ENCODE assay signal across 18 cellular contexts in the genomic region with DNA sequence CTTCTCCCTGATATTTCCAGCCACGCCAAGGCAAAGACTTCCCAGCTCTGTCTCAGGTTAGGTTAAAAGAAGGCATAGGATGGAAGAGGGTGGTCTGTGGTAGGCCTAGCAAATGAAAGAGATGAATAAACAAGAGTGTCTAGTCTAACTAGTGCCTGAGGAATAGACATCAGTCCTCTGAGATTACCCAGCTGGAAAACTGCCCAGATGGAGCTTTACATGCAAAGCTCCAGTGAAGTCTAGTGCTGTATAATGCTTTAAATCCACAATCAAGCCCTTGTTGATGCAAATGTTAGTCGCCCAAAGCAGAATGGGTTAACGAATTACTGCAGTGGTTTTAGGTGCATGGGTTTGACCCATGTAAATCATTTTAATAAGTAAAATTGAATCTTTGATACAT. TPM values are rescaled to one million over a fixed set of nuclear protein-coding genes. Genes with fewer than 3 reads are reported as not detected.
A peak's percentile ranks its signal among the peaks of the same experiment; 100 is the strongest.
DNase-seq lines count a peak whose midpoint lies in the region; ATAC-seq and TF ChIP-seq lines count a peak whose summit lies in the region.
"Had no signal": no experiment of that assay in that cellular context is flagged by ENCODE, and none has a peak within 500 bp of the region (broad histone marks: within the 10 kb centered on the region; RNA-seq: fewer than 3 reads in every experiment).

No MANE protein-coding gene starts in this region.

- no peak overlapping the region for H2BK5ac ChIP-seq in mesenchymal stem cell (ENCODE audit: low read depth, low read length, poor library complexity, severe bottlenecking)

- H3K4me1 Mint-ChIP-seq in neural progenitor cell: no peaks in the 10 kb centered on the region
- H3K4me1 Mint-ChIP-seq: stimulated activated effector memory CD8-positive, alpha-beta T cell treated with anti-CD3 and anti-CD28 coated beads, Interleukin-12 subunit alpha, Interleukin-12 subunit beta, amount 100 ng/mL, for 72 hours had no signal

- H3K4ac ChIP-seq in mesenchymal stem cell (ENCODE audit: low read depth in 1 of 2, low read length in 2 of 2): no peak overlapping the region

- H2BK15ac ChIP-seq in mesenchymal stem cell (ENCODE audit: low read depth, poor library complexity, severe bottlenecking): no peak overlapping the region

- H3K79me1 ChIP-seq in mesenchymal stem cell (replicated peaks; ENCODE audit: low read length, poor library complexity, severe bottlenecking): no peaks in the 10 kb centered on the region

- H3K14ac ChIP-seq in mesenchymal stem cell (ENCODE audit: low read length in 2 of 2): no peak overlapping the region

- H3K27me3 ChIP-seq in mesenchymal stem cell (ENCODE audit: control insufficient read depth in 1 of 2, insufficient read depth in 1 of 2, low read length in 2 of 2): no peaks in the 10 kb centered on the region
- H3K27me3 ChIP-seq in neural progenitor cell: no peaks in the 10 kb centered on the region
- H3K27me3 ChIP-seq: colonic mucosa, testis had no signal

- H3K4me2 ChIP-seq in mesenchymal stem cell (ENCODE audit: low read length, poor library complexity, severe bottlenecking): no peak overlapping the region
- H3K4me2 ChIP-seq in neural progenitor cell: no peak overlapping the region

- H2AK5ac ChIP-seq in mesenchymal stem cell (ENCODE audit: low read length, severe bottlenecking): no peak overlapping the region

- H3K9me3 ChIP-seq in mesenchymal stem cell (ENCODE audit: control insufficient read depth, low read length) (no peaks in the 10 kb centered on the region), neural progenitor cell (ENCODE audit: low read depth) (no peaks in the 10 kb centered on the region)
- H3K9me3 ChIP-seq: colonic mucosa, testis had no signal

- H2AFZ ChIP-seq in mesenchymal stem cell (ENCODE audit: low read depth, low read length) (no peak overlapping the region), neural progenitor cell (replicated peaks) (no peak overlapping the region)

- 96% methylated on average over 3 of the region's 3 CpGs for WGBS in mesenchymal stem cell

- no peak overlapping the region for H4K91ac ChIP-seq in mesenchymal stem cell (ENCODE audit: low read length)

- H3K27me3 Mint-ChIP-seq in neural progenitor cell (ENCODE audit: insufficient read depth, low read depth): peaks cover 3% of the 10 kb centered on the region

- no peak overlapping the region for H3K4me3 Mint-ChIP-seq in neural progenitor cell
- H3K4me3 Mint-ChIP-seq: stimulated activated effector memory CD8-positive, alpha-beta T cell treated with anti-CD3 and anti-CD28 coated beads, Interleukin-12 subunit alpha, Interleukin-12 subunit beta, amount 100 ng/mL, for 72 hours had no signal

- no peak overlapping the region for H3K18ac ChIP-seq in mesenchymal stem cell (ENCODE audit: low read depth in 1 of 2, low read length in 2 of 2)

- H3K27ac ChIP-seq in mesenchymal stem cell (ENCODE audit: low read length, poor library complexity, severe bottlenecking) (no peak overlapping the region), neural progenitor cell (no peak overlapping the region)
- H3K27ac ChIP-seq: colonic mucosa, testis had no signal

- in situ Hi-C loops in KBM-7 (cut with MboI; ENCODE audit: low pct_unique_long_range_greater_than_20kb, low sequenced_read_pairs): no loop called here

- H2BK120ac ChIP-seq in mesenchymal stem cell (ENCODE audit: low read depth, low read length): no peak overlapping the region

- TF ChIP-seq CTCF in choroid plexus epithelial cell (conservative IDR thresholded peaks at IDR 0.05; ENCODE audit: low read depth, low read length): no peak
- no peak for TF ChIP-seq CTCF in neural progenitor cell (IDR thresholded peaks at IDR 0.05)

- no peak overlapping the region for H4K8ac ChIP-seq in mesenchymal stem cell (ENCODE audit: low read length)

- H4K20me1 ChIP-seq in neural progenitor cell (ENCODE audit: low read depth): no peaks in the 10 kb centered on the region

- no peaks in the 10 kb centered on the region for H3F3A ChIP-seq in neural progenitor cell (ENCODE audit: low read depth)

- H2BK12ac ChIP-seq in mesenchymal stem cell (ENCODE audit: low read length in 2 of 2): no peak overlapping the region

- H3K4me3 ChIP-seq in choroid plexus epithelial cell (ENCODE audit: low read depth, low read length): no peak overlapping the region
- no peak overlapping the region for H3K4me3 ChIP-seq in mesenchymal stem cell (ENCODE audit: insufficient read depth in 1 of 2, low read depth in 1 of 2, low read length in 2 of 2)
- H3K4me3 ChIP-seq in neural progenitor cell: no peak overlapping the region
- H3K4me3 ChIP-seq: colonic mucosa, testis had no signal

- no peak for ATAC-seq in GM19397 (IDR thresholded peaks at IDR 0.05; ENCODE audit: unreplicated experiment)
- ATAC-seq: PC-3; stimulated activated effector memory CD8-positive, alpha-beta T cell treated with anti-CD3 and anti-CD28 coated beads, Interleukin-12 subunit alpha, Interleukin-12 subunit beta, amount 100 ng/mL, for 72 hours had no signal

- H3K79me2 ChIP-seq in neural progenitor cell (ENCODE audit: low read depth): no peaks in the 10 kb centered on the region

- H3K36me3 ChIP-seq in mesenchymal stem cell (ENCODE audit: control insufficient read depth in 1 of 2, insufficient read depth in 2 of 2, low read depth in 1 of 2, low read length in 2 of 2) (no peaks in the 10 kb centered on the region), neural progenitor cell (no peaks in the 10 kb centered on the region)
- H3K36me3 ChIP-seq: colonic mucosa had no signal

- H3K9me3 Mint-ChIP-seq in neural progenitor cell: no peaks in the 10 kb centered on the region
- H3K9me3 Mint-ChIP-seq: stimulated activated effector memory CD8-positive, alpha-beta T cell treated with anti-CD3 and anti-CD28 coated beads, Interleukin-12 subunit alpha, Interleukin-12 subunit beta, amount 100 ng/mL, for 72 hours had no signal

- no peak overlapping the region for H3K9ac ChIP-seq in mesenchymal stem cell (ENCODE audit: low read length)
- no peak overlapping the region for H3K9ac ChIP-seq in neural progenitor cell

- no peak overlapping the region for H3K23ac ChIP-seq in mesenchymal stem cell (ENCODE audit: low read length in 2 of 2)

- DNase-seq in D341Med (ENCODE audit: low spot score) (peak; percentile 64), NCI-H446 (lab: John Stamatoyannopoulos, UW) (peak; percentile 7 to 62), choroid plexus epithelial cell (ENCODE audit: low read depth) (peak; percentile 31), mesenchymal stem cell (peak; percentile 22), neural progenitor cell (ENCODE audit: low spot score) (no peak), KBM-7 (no peak)
- DNase-seq: aorta, colonic mucosa, COR-L47, Kasumi-1, NCI-H1092, NCI-H2081, nucleus accumbens, PC-3, right cardiac atrium, testis had no signal

- H3K4me1 ChIP-seq in mesenchymal stem cell (ENCODE audit: control insufficient read depth, insufficient read depth, low read depth, low read length) (no peaks in the 10 kb centered on the region), neural progenitor cell (no peaks in the 10 kb centered on the region)
- H3K4me1 ChIP-seq: colonic mucosa, testis had no signal

- H3K27ac Mint-ChIP-seq in neural progenitor cell: no peak overlapping the region
- H3K27ac Mint-ChIP-seq: stimulated activated effector memory CD8-positive, alpha-beta T cell treated with anti-CD3 and anti-CD28 coated beads, Interleukin-12 subunit alpha, Interleukin-12 subunit beta, amount 100 ng/mL, for 72 hours had no signal

- no peaks in the 10 kb centered on the region for H3K36me3 Mint-ChIP-seq in neural progenitor cell
- H3K36me3 Mint-ChIP-seq: stimulated activated effector memory CD8-positive, alpha-beta T cell treated with anti-CD3 and anti-CD28 coated beads, Interleukin-12 subunit alpha, Interleukin-12 subunit beta, amount 100 ng/mL, for 72 hours had no signal

RNA-seq across cellular contexts. Expression of a gene that starts 24.8 kb away (rescaled TPM):
- polyA plus RNA-seq in mesenchymal stem cell (2013, experiment 1 of 2): 6.1 TPM
- polyA plus RNA-seq in mesenchymal stem cell (2013, experiment 2 of 2): 6.1 TPM
- 10.8 and 10.9 TPM in 2 replicates for total RNA-seq in neural progenitor cell (ENCODE audit: low replicate concordance)

Comparison
In these comparisons a context has a peak if more than half of its experiments do, and no peak if none do; other contexts are left out.
1. DNase-seq: peak in D341Med (single experiment), NCI-H446 (2 of 2), choroid plexus epithelial cell (single experiment) and mesenchymal stem cell (single experiment); none in neural progenitor cell (single experiment) and KBM-7 (single experiment).